In the genomic region with DNA sequence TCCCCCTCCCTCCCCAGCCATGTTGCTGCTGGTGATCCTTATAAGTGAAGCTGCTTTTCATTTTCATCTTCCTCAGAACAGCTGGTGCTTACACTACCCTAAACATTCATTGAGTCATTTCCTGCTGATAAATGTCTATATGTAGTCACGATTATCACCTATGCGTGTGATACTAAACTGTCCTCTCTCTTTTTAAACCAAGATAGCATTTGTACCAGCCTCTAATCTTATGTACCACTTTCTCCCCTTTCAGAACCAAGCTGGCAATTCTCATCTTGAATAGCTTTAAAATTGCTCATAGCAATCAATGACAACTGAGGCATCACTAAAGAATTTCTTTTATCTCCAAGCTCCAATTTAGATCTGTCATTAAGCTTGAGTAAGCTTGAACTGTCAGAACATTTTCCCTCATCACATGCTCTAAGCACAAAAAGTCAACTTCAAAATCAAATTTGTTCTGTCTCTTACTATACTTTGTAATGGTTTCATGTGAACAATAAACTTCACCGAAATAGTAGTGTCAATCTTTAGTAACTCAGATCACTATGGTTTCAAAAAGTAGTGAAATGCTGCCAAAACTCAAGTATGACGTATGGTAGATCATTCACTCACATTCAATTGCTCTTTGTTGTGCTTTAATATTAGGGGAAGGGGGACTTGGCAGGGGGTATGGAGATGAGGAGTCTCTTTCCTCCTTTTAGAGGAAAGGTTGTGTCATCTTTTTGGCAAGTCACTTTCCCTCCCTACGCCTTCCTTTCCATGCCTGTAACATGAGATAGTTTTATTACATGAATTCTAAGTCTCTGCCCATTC, we compare ENCODE assay signal across 17 cellular contexts.
DNase-seq lines count a peak whose midpoint lies in the region; ATAC-seq and TF ChIP-seq lines count a peak whose summit lies in the region.
"Had no signal": no experiment of that assay in that cellular context is flagged by ENCODE, and none has a peak within 500 bp of the region (broad histone marks: within the 10 kb centered on the region; RNA-seq: fewer than 3 reads in every experiment).

No MANE protein-coding gene starts in this region.

- no peaks in the 10 kb centered on the region for H3K27me3 Mint-ChIP-seq in brain
- H3K27me3 Mint-ChIP-seq: B cell, T-cell had no signal

- in situ Hi-C loops in GM13977 (cut with MboI; ENCODE audit: low pct_unique_long_range_greater_than_20kb, low sequenced_read_pairs, unreplicated experiment): no loop called here

- H3K4me1 ChIP-seq in ACC112 (ENCODE audit: control insufficient read depth, insufficient read depth, low read length, unreplicated experiment) (peaks cover 27% of the 10 kb centered on the region), body of pancreas (no peaks in the 10 kb centered on the region)
- H3K4me1 ChIP-seq: right atrium auricular region, transverse colon had no signal

- ATAC-seq in body of pancreas (no peak), GM19463 (IDR thresholded peaks at IDR 0.05; ENCODE audit: unreplicated experiment) (no peak)
- ATAC-seq: T-cell had no signal

- H3K79me2 ChIP-seq in ACC112 (ENCODE audit: control insufficient read depth, insufficient read depth, low read length, unreplicated experiment): no peaks in the 10 kb centered on the region

- no peak for TF ChIP-seq POLR2A in body of pancreas (IDR thresholded peaks at IDR 0.05)

- no peaks in the 10 kb centered on the region for H3K9me3 Mint-ChIP-seq in brain

- peaks cover 30% of the 10 kb centered on the region for H3K4me1 Mint-ChIP-seq in brain
- H3K4me1 Mint-ChIP-seq: B cell, T-cell had no signal

- H3K27ac Mint-ChIP-seq in brain: peak overlapping the region in 3 of 5 experiments; percentile 13 to 94 (median 81)
- H3K27ac Mint-ChIP-seq: B cell, T-cell had no signal

- H2AFZ ChIP-seq in ACC112 (ENCODE audit: low read length, unreplicated experiment): peak overlapping the region; percentile 47

- peak overlapping the region; percentile 69 for H3K4me3 ChIP-seq in ACC112 (ENCODE audit: low read depth, low read length)
- H3K4me3 ChIP-seq in kidney epithelial cell (ENCODE audit: low read depth, low read length): no peak overlapping the region
- H3K4me3 ChIP-seq in body of pancreas: no peak overlapping the region
- H3K4me3 ChIP-seq: right atrium auricular region, transverse colon had no signal

- H3K27me3 ChIP-seq in ACC112 (ENCODE audit: insufficient read depth, low read length) (no peaks in the 10 kb centered on the region), kidney epithelial cell (ENCODE audit: control insufficient read depth, insufficient read depth, low read length) (no peaks in the 10 kb centered on the region), body of pancreas (no peaks in the 10 kb centered on the region)
- H3K27me3 ChIP-seq: right atrium auricular region, transverse colon had no signal

- H3K36me3 Mint-ChIP-seq in brain: no peaks in the 10 kb centered on the region
- H3K36me3 Mint-ChIP-seq: T-cell had no signal

- no peaks in the 10 kb centered on the region for H3K36me3 ChIP-seq in ACC112 (ENCODE audit: insufficient read depth, low read length)
- no peaks in the 10 kb centered on the region for H3K36me3 ChIP-seq in kidney epithelial cell (ENCODE audit: control insufficient read depth, insufficient read depth, low read length)
- no peaks in the 10 kb centered on the region for H3K36me3 ChIP-seq in body of pancreas (replicated peaks in 1 of 2; ENCODE audit: insufficient read depth in 1 of 2, low read depth in 2 of 2)
- H3K36me3 ChIP-seq: right atrium auricular region, transverse colon had no signal

- 44 to 51% methylated on average over 5 of the region's 5 CpGs for WGBS in body of pancreas, 2 donors

- intact Hi-C loops in body of pancreas (cut with DNase I): no loop called here

- DNase-seq in LHCN-M2 (ENCODE audit: low read depth): peak; percentile 50
- peak; percentile 14 for DNase-seq in kidney epithelial cell (ENCODE audit: low read depth)
- DNase-seq in stimulated activated CD4-positive, alpha-beta T cell treated with anti-CD3 and anti-CD28 coated beads, Interleukin-4, amount 100 ng/mL, for 24 hours: no peak
- no peak for DNase-seq in GM13977 (ENCODE audit: low spot score)
- no peak for DNase-seq in body of pancreas
- DNase-seq: activated CD4-positive, alpha-beta T cell treated with anti-CD3 and anti-CD28 coated beads, Interleukin-2, amount 50 U/mL, for 1 hour; activated gamma-delta T cell; GOT3; midbrain; T-cell; transverse colon had no signal

- H3K9me3 ChIP-seq in body of pancreas: no peaks in the 10 kb centered on the region
- H3K9me3 ChIP-seq: right atrium auricular region, transverse colon had no signal

- peak overlapping the region in 3 of 5 experiments; percentile 1 to 50 (median 32) for H3K4me3 Mint-ChIP-seq in brain
- H3K4me3 Mint-ChIP-seq: B cell, T-cell had no signal

- H3K27ac ChIP-seq in ACC112 (ENCODE audit: low read depth, low read length) (peak overlapping the region; percentile 95), body of pancreas (no peak overlapping the region)
- H3K27ac ChIP-seq: KMS-11, right atrium auricular region, transverse colon had no signal

- TF ChIP-seq CTCF in brain (conservative IDR thresholded peaks at IDR 0.05) (no peak), kidney epithelial cell (IDR thresholded peaks at IDR 0.05; ENCODE audit: insufficient read depth, low read length, poor library complexity, severe bottlenecking) (no peak), GM13977 (IDR thresholded peaks at IDR 0.05; ENCODE audit: extremely low read depth, insufficient read depth, missing control alignments) (no peak), body of pancreas (IDR thresholded peaks at IDR 0.05) (no peak)

Comparison
In these comparisons a context has a peak if more than half of its experiments do, and no peak if none do; other contexts are left out.
1. DNase-seq: peak in LHCN-M2 (single experiment) and kidney epithelial cell (single experiment); none in stimulated activated CD4-positive, alpha-beta T cell treated with anti-CD3 and anti-CD28 coated beads, Interleukin-4, amount 100 ng/mL, for 24 hours (single experiment), GM13977 (single experiment) and body of pancreas (0 of 4).